Comparison of ENCODE assay signal across 8 cellular contexts in the genomic region with DNA sequence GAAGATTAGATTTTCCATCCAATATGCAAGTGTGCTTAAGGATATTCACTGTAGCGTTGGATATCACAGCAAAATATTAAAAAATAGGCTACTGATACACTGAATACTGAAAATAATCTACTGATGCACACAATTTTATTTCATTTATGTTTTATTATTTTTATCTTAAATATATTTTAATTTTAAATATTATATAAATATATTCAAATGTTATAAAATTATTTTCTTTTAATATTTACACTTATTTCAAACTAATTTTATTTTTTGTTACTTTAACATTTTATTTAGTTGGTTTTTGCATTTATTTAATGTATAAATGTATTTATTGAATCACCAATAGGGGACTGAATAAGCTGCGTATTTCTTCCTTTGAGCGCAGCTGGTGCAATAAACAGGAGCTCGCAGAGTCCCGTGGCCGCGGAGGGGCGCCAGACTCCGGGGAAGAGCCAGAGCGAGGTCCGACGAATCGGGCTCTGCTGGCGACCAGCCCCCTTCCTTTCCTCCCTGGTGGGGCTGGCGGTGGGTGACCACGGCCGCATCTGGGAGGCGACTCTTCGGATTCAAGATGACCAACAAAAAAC. TPM values are rescaled to one million over a fixed set of nuclear protein-coding genes. Genes with fewer than 3 reads are reported as not detected.
DNase-seq lines count a peak whose midpoint lies in the region; ATAC-seq, FAIRE-seq and TF ChIP-seq lines count a peak whose summit lies in the region.

No MANE protein-coding gene starts in this region.

- intact Hi-C loops in dendritic cell treated with granulocyte-macrophage colony-stimulating factor and Interleukin-4, amounts not matched to agents 40 ng/mL and 50 ng/mL, for 4 days (cut with micrococcal nuclease) = loop anchor here (5.0 to 10.0 kb wide), 2 partner anchors 81 to 224 kb away; no protein-coding TSS in a partner anchor

- H3K79me1 ChIP-seq in mesendoderm (ENCODE audit: low read length) = no peaks in the 10 kb centered on the region

- peak; percentile 78 for DNase-seq in AG08396 (ENCODE audit: low spot score)
- DNase-seq in HFF-Myc (ENCODE audit: extremely low read depth, low read depth) = peak; percentile 39
- peak; percentile 50 for DNase-seq in mesendoderm
- no peak for DNase-seq in T1000 (lab: John Stamatoyannopoulos, UW)
- DNase-seq in activated CD8-positive, alpha-beta memory T cell treated with anti-CD3 and anti-CD28 coated beads, Interleukin-2, amount 10 ng/mL, durations not matched to agents 7 days and 5 days = no peak
- no peak for DNase-seq in NCI-H524 treated with DMSO at 0.1 percent for 48 hours (lab: John Stamatoyannopoulos, UW)
- DNase-seq in GM19239 (ENCODE audit: insufficient read length, low spot score) = no peak

- H3K36me3 Mint-ChIP-seq in dendritic cell treated with granulocyte-macrophage colony-stimulating factor and Interleukin-4, amounts not matched to agents 40 ng/mL and 50 ng/mL, for 4 days (ENCODE audit: low read depth) = no peaks in the 10 kb centered on the region
- no peaks in the 10 kb centered on the region for H3K36me3 Mint-ChIP-seq in activated CD8-positive, alpha-beta memory T cell treated with anti-CD3 and anti-CD28 coated beads, Interleukin-2, amount 10 ng/mL, durations not matched to agents 7 days and 5 days

- H3K27ac Mint-ChIP-seq in dendritic cell treated with granulocyte-macrophage colony-stimulating factor and Interleukin-4, amounts not matched to agents 40 ng/mL and 50 ng/mL, for 4 days = peak overlapping the region; percentile 37
- no peak overlapping the region for H3K27ac Mint-ChIP-seq in activated CD8-positive, alpha-beta memory T cell treated with anti-CD3 and anti-CD28 coated beads, Interleukin-2, amount 10 ng/mL, durations not matched to agents 7 days and 5 days

- peaks cover 47% of the 10 kb centered on the region for H3K27me3 Mint-ChIP-seq in dendritic cell treated with granulocyte-macrophage colony-stimulating factor and Interleukin-4, amounts not matched to agents 40 ng/mL and 50 ng/mL, for 4 days
- H3K27me3 Mint-ChIP-seq in activated CD8-positive, alpha-beta memory T cell treated with anti-CD3 and anti-CD28 coated beads, Interleukin-2, amount 10 ng/mL, durations not matched to agents 7 days and 5 days = peaks cover 27% of the 10 kb centered on the region

- peak overlapping the region; percentile 44 for H3K4me3 ChIP-seq in HFF-Myc (replicated peaks; ENCODE audit: low read depth, low read length)
- no peak overlapping the region for H3K4me3 ChIP-seq in mesendoderm (ENCODE audit: low read length)

- H3K4me1 Mint-ChIP-seq in dendritic cell treated with granulocyte-macrophage colony-stimulating factor and Interleukin-4, amounts not matched to agents 40 ng/mL and 50 ng/mL, for 4 days (ENCODE audit: low read depth) = peaks cover 11% of the 10 kb centered on the region
- no peaks in the 10 kb centered on the region for H3K4me1 Mint-ChIP-seq in activated CD8-positive, alpha-beta memory T cell treated with anti-CD3 and anti-CD28 coated beads, Interleukin-2, amount 10 ng/mL, durations not matched to agents 7 days and 5 days

- no peak overlapping the region for H4K5ac ChIP-seq in mesendoderm (ENCODE audit: low read length)

- WGBS in mesendoderm (ENCODE audit: extremely low coverage, insufficient coverage, low lambda C conversion rate) = no CpG with 5 or more reads among the region's 19 CpGs

- H3K4me1 ChIP-seq in mesendoderm (ENCODE audit: control insufficient read depth, low read depth, low read length) = no peaks in the 10 kb centered on the region

- H2BK15ac ChIP-seq in mesendoderm (replicated peaks; ENCODE audit: low read depth) = no peak overlapping the region

- H3K9ac ChIP-seq in mesendoderm (ENCODE audit: low read length) = no peak overlapping the region

- no peaks in the 10 kb centered on the region for H3K9me3 Mint-ChIP-seq in dendritic cell treated with granulocyte-macrophage colony-stimulating factor and Interleukin-4, amounts not matched to agents 40 ng/mL and 50 ng/mL, for 4 days
- no peaks in the 10 kb centered on the region for H3K9me3 Mint-ChIP-seq in activated CD8-positive, alpha-beta memory T cell treated with anti-CD3 and anti-CD28 coated beads, Interleukin-2, amount 10 ng/mL, durations not matched to agents 7 days and 5 days (ENCODE audit: low read depth)

- no peak overlapping the region for H3K23ac ChIP-seq in mesendoderm (ENCODE audit: low read length)

- no peak overlapping the region for H2AK5ac ChIP-seq in mesendoderm (ENCODE audit: low read length)

- no peaks in the 10 kb centered on the region for H3K36me3 ChIP-seq in mesendoderm (ENCODE audit: control insufficient read depth, insufficient read depth, low read length)

- H3K56ac ChIP-seq in mesendoderm (ENCODE audit: low read length) = peak overlapping the region; percentile 22

- no peak overlapping the region for H3K27ac ChIP-seq in mesendoderm (ENCODE audit: low read depth, low read length)

- H3K4me2 ChIP-seq in mesendoderm (ENCODE audit: low read length) = no peak overlapping the region

- H3K18ac ChIP-seq in mesendoderm (ENCODE audit: low read length) = no peak overlapping the region

- ATAC-seq in activated CD8-positive, alpha-beta memory T cell treated with anti-CD3 and anti-CD28 coated beads, Interleukin-2, amount 10 ng/mL, durations not matched to agents 7 days and 5 days = no peak

- peak overlapping the region; percentile 64 for H3K4me3 Mint-ChIP-seq in dendritic cell treated with granulocyte-macrophage colony-stimulating factor and Interleukin-4, amounts not matched to agents 40 ng/mL and 50 ng/mL, for 4 days
- H3K4me3 Mint-ChIP-seq in activated CD8-positive, alpha-beta memory T cell treated with anti-CD3 and anti-CD28 coated beads, Interleukin-2, amount 10 ng/mL, durations not matched to agents 7 days and 5 days = no peak overlapping the region

- no peak overlapping the region for H2BK5ac ChIP-seq in mesendoderm (ENCODE audit: low read length)

- no peak overlapping the region for H3K4ac ChIP-seq in mesendoderm (ENCODE audit: low read depth, low read length)

- no peak overlapping the region for H4K8ac ChIP-seq in mesendoderm (ENCODE audit: low read depth, low read length)

- peak; percentile 85 for TF ChIP-seq CTCF in HFF-Myc (IDR thresholded peaks at IDR 0.05; ENCODE audit: low read depth, low read length, missing control alignments)

- FAIRE-seq in GM19239 (lab: Jason Lieb, UNC) = no peak

- no peak overlapping the region for H2BK120ac ChIP-seq in mesendoderm (ENCODE audit: low read depth, low read length)

- CTCF ChIA-PET in activated CD8-positive, alpha-beta memory T cell treated with anti-CD3 and anti-CD28 coated beads, Interleukin-2, amount 10 ng/mL, durations not matched to agents 7 days and 5 days (lab: Charles Lee) = no interaction called here

- no peaks in the 10 kb centered on the region for H3K79me2 ChIP-seq in mesendoderm (ENCODE audit: control insufficient read depth, insufficient read depth, low read length)

- no peaks in the 10 kb centered on the region for H3K27me3 ChIP-seq in mesendoderm (ENCODE audit: insufficient read depth, low read length, poor library complexity)

RNA-seq across cellular contexts. Expression of a gene that starts 12.2 kb away (rescaled TPM):
- 0.01 TPM for polyA plus RNA-seq in mesendoderm (2013, experiment 1 of 2)
- not detected for polyA plus RNA-seq in mesendoderm (2013, experiment 2 of 2)
- total RNA-seq in activated CD8-positive, alpha-beta memory T cell treated with anti-CD3 and anti-CD28 coated beads, Interleukin-2, amount 10 ng/mL, durations not matched to agents 7 days and 5 days = not detected

RNA-seq across cellular contexts. Expression of a gene that starts 33.3 kb away (rescaled TPM):
- polyA plus RNA-seq in mesendoderm (2013, experiment 1 of 2) = not detected
- not detected for polyA plus RNA-seq in mesendoderm (2013, experiment 2 of 2)
- not detected for total RNA-seq in activated CD8-positive, alpha-beta memory T cell treated with anti-CD3 and anti-CD28 coated beads, Interleukin-2, amount 10 ng/mL, durations not matched to agents 7 days and 5 days

RNA-seq across cellular contexts. Expression of a gene that starts 43.6 kb away (rescaled TPM):
- 0.21 TPM for polyA plus RNA-seq in mesendoderm (2013, experiment 1 of 2)
- polyA plus RNA-seq in mesendoderm (2013, experiment 2 of 2) = 0.14 TPM
- not detected for total RNA-seq in activated CD8-positive, alpha-beta memory T cell treated with anti-CD3 and anti-CD28 coated beads, Interleukin-2, amount 10 ng/mL, durations not matched to agents 7 days and 5 days

RNA-seq across cellular contexts. Expression of a gene that starts 50.8 kb away (rescaled TPM):
- polyA plus RNA-seq in mesendoderm (2013, experiment 1 of 2) = 0.45 TPM
- 0.36 TPM for polyA plus RNA-seq in mesendoderm (2013, experiment 2 of 2)
- total RNA-seq in activated CD8-positive, alpha-beta memory T cell treated with anti-CD3 and anti-CD28 coated beads, Interleukin-2, amount 10 ng/mL, durations not matched to agents 7 days and 5 days = under 1 TPM in 1 of 2 experiments, not detected in 1; 0.33 TPM

Comparison
In these comparisons a context has a peak if more than half of its experiments do, and no peak if none do; other contexts are left out.
1. DNase-seq: peak in AG08396 (single experiment), HFF-Myc (single experiment) and mesendoderm (single experiment); none in T1000 (single experiment), activated CD8-positive, alpha-beta memory T cell treated with anti-CD3 and anti-CD28 coated beads, Interleukin-2, amount 10 ng/mL, durations not matched to agents 7 days and 5 days (single experiment), NCI-H524 treated with DMSO at 0.1 percent for 48 hours (single experiment) and GM19239 (single experiment).